8 cellular contexts compared by ENCODE assay signal in the genomic region with DNA sequence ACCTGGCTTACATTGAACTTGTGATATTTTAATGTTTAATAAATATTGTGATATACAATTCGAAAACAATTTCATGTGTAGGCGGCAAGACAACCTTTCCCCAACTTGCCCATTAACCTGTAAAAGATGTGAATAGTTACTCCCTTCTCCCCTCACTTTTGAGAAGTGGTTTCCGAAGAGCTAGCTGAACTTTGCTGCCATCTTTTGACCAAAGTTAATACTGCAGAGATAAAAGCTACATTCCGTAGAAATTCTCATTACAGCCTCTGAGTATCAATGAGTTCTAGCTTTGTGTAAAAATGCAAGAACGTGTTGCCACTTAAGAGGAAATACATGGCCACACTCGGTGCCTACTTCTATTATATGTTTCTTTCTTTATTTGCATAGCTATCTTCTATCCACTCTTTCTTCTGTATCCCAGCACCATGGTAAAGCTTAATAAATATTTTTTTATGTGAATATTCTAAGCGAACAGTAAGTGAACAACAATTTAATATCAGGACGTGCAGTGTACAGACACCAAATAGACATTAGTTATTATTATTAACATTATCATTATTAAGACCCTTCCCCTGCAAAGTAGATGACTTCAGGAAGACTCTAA.
DNase-seq lines count a peak whose midpoint lies in the region; ATAC-seq, FAIRE-seq and TF ChIP-seq lines count a peak whose summit lies in the region.

No MANE protein-coding gene starts in this region.

- H4K20me1 ChIP-seq in DND-41 (ENCODE audit: insufficient read depth, low read length) = no peaks in the 10 kb centered on the region
- H4K20me1 ChIP-seq in H1 (replicated peaks in 1 of 2; ENCODE audit: control insufficient read depth in 1 of 2, insufficient read depth in 2 of 2, low read length in 2 of 2) = no peaks in the 10 kb centered on the region

- H3K23ac ChIP-seq in H1 (ENCODE audit: insufficient read length) = no peak overlapping the region

- H3K27me3 ChIP-seq in DND-41 (ENCODE audit: insufficient read depth, low read length, poor library complexity) = no peaks in the 10 kb centered on the region
- H3K27me3 ChIP-seq in H1 (replicated peaks in 1 of 4; ENCODE audit: control insufficient read depth in 3 of 4, extremely low read depth in 1 of 4, insufficient read depth in 3 of 4, low read length in 3 of 4) = no peaks in the 10 kb centered on the region; a peak in 1 of 7 replicates

- POLR2A ChIA-PET in H1 (lab: Charles Lee; ENCODE audit: partially characterized antibody) = no interaction called here

- H3K4me2 ChIP-seq in DND-41 (ENCODE audit: insufficient read depth, low read length) = no peak overlapping the region
- H3K4me2 ChIP-seq in H1 (ENCODE audit: insufficient read depth in 1 of 2, low read depth in 2 of 2, low read length in 2 of 2) = no peak overlapping the region

- H3K14ac ChIP-seq in H1 (ENCODE audit: insufficient read length) = no peak overlapping the region

- TF ChIP-seq RAD21 in H1 (IDR thresholded peaks at IDR 0.05 in 1 of 2, conservative IDR thresholded peaks at IDR 0.05 in 1 of 2; ENCODE audit: low read depth in 2 of 2, low read length in 2 of 2) = peak; percentile 96 to 97

- peaks cover 6 to 21% (median 6%) of the 10 kb centered on the region in 3 donors for H3K27me3 Mint-ChIP-seq in naive B cell

- no peak overlapping the region for H2BK120ac ChIP-seq in H1 (replicated peaks; ENCODE audit: low read depth, low read length)

- H3K36me3 Mint-ChIP-seq in naive B cell = no peaks in the 10 kb centered on the region

- H3K27ac ChIP-seq in DND-41 (ENCODE audit: low read length) (no peak overlapping the region), H1 (ENCODE audit: low read depth, low read length) (no peak overlapping the region)

- H3K9me3 Mint-ChIP-seq in naive B cell = no peaks in the 10 kb centered on the region

- H3K9ac ChIP-seq in DND-41 (ENCODE audit: low read depth, low read length) = no peak overlapping the region
- no peak overlapping the region for H3K9ac ChIP-seq in H1 (replicated peaks in 1 of 4; ENCODE audit: extremely low read depth in 1 of 4, low read depth in 3 of 4, low read length in 3 of 4)

- H3K79me2 ChIP-seq in DND-41 (ENCODE audit: insufficient read depth, low read length) (no peaks in the 10 kb centered on the region), H1 (ENCODE audit: control insufficient read depth in 1 of 2, insufficient read depth in 2 of 2, low read length in 2 of 2) (no peaks in the 10 kb centered on the region)

- no peak overlapping the region for H2BK15ac ChIP-seq in H1 (ENCODE audit: low read length)

- FAIRE-seq in H1 (lab: Jason Lieb, UNC) = peak; percentile 92

- H3K79me1 ChIP-seq in H1 (ENCODE audit: low read depth, low read length) = no peaks in the 10 kb centered on the region

- CTCF ChIA-PET in H1 (lab: Charles Lee; ENCODE audit: partially characterized antibody) = interaction anchor here (0.7 to 4.7 kb wide), 50 partner anchors 8 to 1755 kb away, joined by 3 to 46 read pairs (median 4); partner anchors contain the start of gene TBPL2

- no peak for TF ChIP-seq EP300 in H1 (IDR thresholded peaks at IDR 0.05; ENCODE audit: borderline replicate concordance in 1 of 2, low read depth in 2 of 2, low read length in 2 of 2)

- peak; percentile 21 for DNase-seq in DND-41
- DNase-seq in HT1080 (ENCODE audit: low read depth) = peak; percentile 29
- DNase-seq in OCI-M2 (lab: John Stamatoyannopoulos, UW; ENCODE audit: unreplicated experiment) = peak; percentile 37
- no peak for DNase-seq in H1 (ENCODE audit: low read depth in 1 of 2, low spot score in 2 of 2)
- peak; percentile 14 for DNase-seq in naive B cell
- no peak for DNase-seq in activated CD8-positive, alpha-beta memory T cell treated with anti-CD3 and anti-CD28 coated beads, Interleukin-2, amount 50 U/mL, for 48 hours

- H4K91ac ChIP-seq in H1 (replicated peaks; ENCODE audit: insufficient read length, low read length) = no peak overlapping the region

- H2BK5ac ChIP-seq in H1 (ENCODE audit: low read depth, low read length) = no peak overlapping the region

- no peaks in the 10 kb centered on the region for H3K36me3 ChIP-seq in DND-41 (ENCODE audit: insufficient read depth, low read length)
- H3K36me3 ChIP-seq in H1 (ENCODE audit: control insufficient read depth in 2 of 4, insufficient read depth in 4 of 4, low read length in 3 of 4) = no peaks in the 10 kb centered on the region

- no peak overlapping the region for H3K4me3 ChIP-seq in DND-41 (ENCODE audit: low read depth in 1 of 2, low read length in 2 of 2)
- no peak overlapping the region for H3K4me3 ChIP-seq in H1 (ENCODE audit: extremely low read depth in 1 of 4, insufficient read depth in 2 of 4, low read depth in 3 of 4, low read length in 4 of 4)

- H2AFZ ChIP-seq in DND-41 (ENCODE audit: low read depth, low read length) = no peak overlapping the region
- no peak overlapping the region for H2AFZ ChIP-seq in H1 (ENCODE audit: low read length)

- H3K9me3 ChIP-seq in DND-41 (ENCODE audit: insufficient read depth, low read length, severe bottlenecking) = no peaks in the 10 kb centered on the region
- no peaks in the 10 kb centered on the region for H3K9me3 ChIP-seq in H1 (ENCODE audit: insufficient read depth in 2 of 2, low read depth in 1 of 2, low read length in 1 of 2)

- H3K18ac ChIP-seq in H1 (ENCODE audit: extremely low read depth, low read length) = no peak overlapping the region

- 0 out of 2 replicates have a peak, but pooled peaks cover 3% of the 10 kb centered on the region for H3K23me2 ChIP-seq in H1 (ENCODE audit: low read depth, low read length)

- 34% methylated on average over 8 of the region's 8 CpGs; no CpG with 5 or more reads in 1 of the 2 experiments for WGBS in H1 (ENCODE audit: extremely low coverage in 1 of 2, insufficient coverage in 1 of 2, insufficient read length in 1 of 2, insufficient replicate concordance in 2 of 2, low coverage in 1 of 2, low lambda C conversion rate in 2 of 2, missing lambda C conversion rate in 1 of 2), 2 experiments

- no peak overlapping the region for H3K4ac ChIP-seq in H1 (replicated peaks; ENCODE audit: insufficient read length, low read depth, low read length)

- no peak overlapping the region for H4K5ac ChIP-seq in H1 (ENCODE audit: insufficient read length, low read depth, low read length)

- no peaks in the 10 kb centered on the region for H3K4me1 Mint-ChIP-seq in naive B cell

- no peak overlapping the region for H2AK5ac ChIP-seq in H1 (ENCODE audit: low read depth, low read length)

- H3K27ac Mint-ChIP-seq in naive B cell = no peak overlapping the region

- H4K8ac ChIP-seq in H1 (ENCODE audit: extremely low read depth, insufficient read depth, low read length) = no peak overlapping the region

- H3K4me1 ChIP-seq in DND-41 (ENCODE audit: insufficient read depth, low read length) = no peaks in the 10 kb centered on the region; the same call in 1 of the 2 replicates
- H3K4me1 ChIP-seq in H1 (replicated peaks in 1 of 4; ENCODE audit: control insufficient read depth in 3 of 4, insufficient read depth in 4 of 4, low read length in 3 of 4) = no peaks in the 10 kb centered on the region

- H3K56ac ChIP-seq in H1 (replicated peaks; ENCODE audit: insufficient read length, low read depth, low read length) = no peak overlapping the region

- no peak for TF ChIP-seq POLR2A in H1 (IDR thresholded peaks at IDR 0.05; ENCODE audit: control extremely low read depth in 1 of 2, low read depth in 2 of 2, low read length in 2 of 2)

- TF ChIP-seq CTCF in DND-41 (IDR thresholded peaks at IDR 0.05; ENCODE audit: borderline replicate concordance, extremely low read depth, low read length, poor library complexity, severe bottlenecking) = peak; percentile 96
- peak in 2 of 3 experiments; percentile 68 to 76; a peak in 2 of 4 replicates for TF ChIP-seq CTCF in H1 (IDR thresholded peaks at IDR 0.05; ENCODE audit: control extremely low read depth in 1 of 3, insufficient read depth in 1 of 3, low read depth in 1 of 3, low read length in 3 of 3)

- ATAC-seq in DND-41 (ENCODE audit: insufficient read depth, low read depth) (peak; percentile 76), naive B cell (ENCODE audit: low read depth in 2 of 2) (no peak), HG03571 (IDR thresholded peaks at IDR 0.05; ENCODE audit: unreplicated experiment) (no peak), HG03378 (IDR thresholded peaks at IDR 0.05; ENCODE audit: unreplicated experiment) (no peak)

- H2BK20ac ChIP-seq in H1 (ENCODE audit: low read length) = no peak overlapping the region

- no peak overlapping the region for H3K4me3 Mint-ChIP-seq in naive B cell

- no peak overlapping the region for H2BK12ac ChIP-seq in H1 (ENCODE audit: low read depth, low read length)

TF ChIP-seq in H1, 55 proteins besides CTCF, POLR2A, EP300 and RAD21:
- TF ChIP-seq JUND (IDR thresholded peaks at IDR 0.05; ENCODE audit: low read length) = no peak
- TF ChIP-seq, protein P1, sequence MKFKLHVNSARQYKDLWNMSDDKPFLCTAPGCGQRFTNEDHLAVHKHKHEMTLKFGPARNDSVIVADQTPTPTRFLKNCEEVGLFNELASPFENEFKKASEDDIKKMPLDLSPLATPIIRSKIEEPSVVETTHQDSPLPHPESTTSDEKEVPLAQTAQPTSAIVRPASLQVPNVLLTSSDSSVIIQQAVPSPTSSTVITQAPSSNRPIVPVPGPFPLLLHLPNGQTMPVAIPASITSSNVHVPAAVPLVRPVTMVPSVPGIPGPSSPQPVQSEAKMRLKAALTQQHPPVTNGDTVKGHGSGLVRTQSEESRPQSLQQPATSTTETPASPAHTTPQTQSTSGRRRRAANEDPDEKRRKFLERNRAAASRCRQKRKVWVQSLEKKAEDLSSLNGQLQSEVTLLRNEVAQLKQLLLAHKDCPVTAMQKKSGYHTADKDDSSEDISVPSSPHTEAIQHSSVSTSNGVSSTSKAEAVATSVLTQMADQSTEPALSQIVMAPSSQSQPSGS (IDR thresholded peaks at IDR 0.05; ENCODE audit: low read length) = no peak
- TF ChIP-seq HDAC6 (IDR thresholded peaks at IDR 0.05; ENCODE audit: low read depth, low read length) = no peak
- no peak for TF ChIP-seq CHD1 (IDR thresholded peaks at IDR 0.05; ENCODE audit: low read depth, low read length)
- no peak for TF ChIP-seq SP4 (IDR thresholded peaks at IDR 0.05; ENCODE audit: low read length)
- no peak for TF ChIP-seq CTBP2 (IDR thresholded peaks at IDR 0.05; ENCODE audit: borderline replicate concordance, insufficient read depth, insufficient read length, low read length)
- TF ChIP-seq TEAD4 (IDR thresholded peaks at IDR 0.05; ENCODE audit: low read depth, low read length) = 0 out of 2 replicates have a peak, but pooled peaks have one; percentile 45
- TF ChIP-seq SRF (IDR thresholded peaks at IDR 0.05; ENCODE audit: low read depth, low read length) = peak; percentile 7; the same call in 1 of the 2 replicates
TF ChIP-seq in H1: peak in this region for 2.

Comparison
In these comparisons a context has a peak if more than half of its experiments do, and no peak if none do; other contexts are left out.
1. DNase-seq: peak in DND-41 (single experiment), HT1080 (single experiment), OCI-M2 (single experiment) and naive B cell (single experiment); none in H1 (0 of 2) and activated CD8-positive, alpha-beta memory T cell treated with anti-CD3 and anti-CD28 coated beads, Interleukin-2, amount 50 U/mL, for 48 hours (single experiment).